8 cellular contexts compared by ENCODE assay signal in the genomic region with DNA sequence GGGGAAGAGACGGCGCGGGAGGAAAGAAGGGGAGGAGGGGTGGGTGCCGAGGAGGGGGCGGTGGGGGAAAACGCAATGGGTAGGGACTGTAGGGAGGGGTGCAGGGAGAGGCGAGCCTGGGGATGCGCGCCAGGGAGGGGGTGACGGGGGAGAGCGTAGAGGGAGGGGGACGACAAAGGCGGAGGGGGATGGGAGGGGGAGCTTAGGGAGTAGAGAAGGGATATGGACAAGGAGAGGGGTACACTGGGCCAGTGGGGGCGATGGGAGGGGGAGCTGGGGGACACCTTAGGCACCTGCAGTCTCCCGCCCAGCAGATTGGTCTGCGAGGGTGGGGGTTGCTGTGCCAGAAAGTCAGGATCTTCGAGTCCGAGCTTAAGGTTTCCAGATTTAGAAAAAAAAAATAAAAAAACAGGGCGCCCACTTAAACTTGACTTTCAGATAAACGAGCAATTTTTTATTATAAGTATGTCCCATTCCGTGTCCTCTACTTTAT. TPM values are rescaled to one million over a fixed set of nuclear protein-coding genes. Genes with fewer than 3 reads are reported as not detected.
DNase-seq lines count a peak whose midpoint lies in the region; ATAC-seq, FAIRE-seq and TF ChIP-seq lines count a peak whose summit lies in the region.

No MANE protein-coding gene starts in this region.

- FAIRE-seq in urothelium cell line (lab: Jason Lieb, UNC): no peak

- peaks cover 0 to 2% (median 0%) of the 10 kb centered on the region in 3 donors for H3K9me3 Mint-ChIP-seq in IgD-negative memory B cell
- H3K9me3 Mint-ChIP-seq in naive thymus-derived CD8-positive, alpha-beta T cell: peaks cover 0 to 2% (median 0%) of the 10 kb centered on the region in 9 donors

- no peak for TF ChIP-seq CTCF in C4-2B (conservative IDR thresholded peaks at IDR 0.05)
- no peak for TF ChIP-seq CTCF in astrocyte of the spinal cord (IDR thresholded peaks at IDR 0.05; ENCODE audit: low read depth, low read length)

- no peaks in the 10 kb centered on the region for H3K36me3 Mint-ChIP-seq in IgD-negative memory B cell
- peaks cover 0 to 6% (median 0%) of the 10 kb centered on the region in 3 donors for H3K36me3 Mint-ChIP-seq in naive thymus-derived CD8-positive, alpha-beta T cell

- in situ Hi-C loops in astrocyte of the spinal cord (cut with HindIII; ENCODE audit: low sequenced_read_pairs): no loop called here
- in situ Hi-C loops in ACHN (cut with HindIII; ENCODE audit: low pct_ligation_motif_present, low pct_unique_long_range_greater_than_20kb, low sequenced_read_pairs): no loop called here

- DNase-seq in astrocyte of the spinal cord (ENCODE audit: low read depth, low spot score) (no peak), urothelium cell line (ENCODE audit: low spot score) (no peak), ACHN (no peak)
- DNase-seq in naive thymus-derived CD8-positive, alpha-beta T cell: peak in 1 of 10 donors; percentile 18

- peaks cover 22 to 37% (median 34%) of the 10 kb centered on the region in 3 donors for H3K4me1 Mint-ChIP-seq in IgD-negative memory B cell
- H3K4me1 Mint-ChIP-seq in naive thymus-derived CD8-positive, alpha-beta T cell: peaks cover 30 to 66% (median 54%) of the 10 kb centered on the region in 4 donors

- peak overlapping the region; percentile 60 to 89 (median 83) for H3K4me3 Mint-ChIP-seq in IgD-negative memory B cell
- peak overlapping the region; percentile 63 to 91 (median 80) for H3K4me3 Mint-ChIP-seq in naive thymus-derived CD8-positive, alpha-beta T cell

- H3K27ac ChIP-seq in C4-2B: peak overlapping the region; percentile 70

- peaks cover 42% of the 10 kb centered on the region for H3K27me3 Mint-ChIP-seq in IgD-negative memory B cell
- H3K27me3 Mint-ChIP-seq in naive thymus-derived CD8-positive, alpha-beta T cell: peaks cover 12 to 41% (median 29%) of the 10 kb centered on the region in 5 donors

- peak overlapping the region in 2 of 3 donors; percentile 95 to 98 for H3K27ac Mint-ChIP-seq in IgD-negative memory B cell
- H3K27ac Mint-ChIP-seq in naive thymus-derived CD8-positive, alpha-beta T cell: peak overlapping the region in 7 of 10 donors; percentile 13 to 95 (median 60)

- POLR2A ChIA-PET in naive thymus-derived CD8-positive, alpha-beta T cell (lab: Charles Lee): interaction anchor here (0.6 to 4.0 kb wide), 6 partner anchors 10 to 155 kb away, joined by 3 to 20 read pairs (median 4); no protein-coding TSS in a partner anchor

- peak overlapping the region; percentile 44 for H3K4me3 ChIP-seq in astrocyte of the spinal cord (ENCODE audit: low read depth, low read length)

- ATAC-seq in naive thymus-derived CD8-positive, alpha-beta T cell: no peak
- ATAC-seq in HG02970 (IDR thresholded peaks at IDR 0.05; ENCODE audit: low FRiP score, unreplicated experiment): no peak
- ATAC-seq in GM21576 (IDR thresholded peaks at IDR 0.05; ENCODE audit: unreplicated experiment): no peak

RNA-seq across cellular contexts. Expression of gene CCDC124, which starts 15.7 kb away (rescaled TPM):
- polyA plus RNA-seq in IgD-negative memory B cell: 63.7 TPM
- total RNA-seq in naive thymus-derived CD8-positive, alpha-beta T cell: 10 to 100 TPM; 36.2 to 36.9 TPM
- polyA plus RNA-seq in naive thymus-derived CD8-positive, alpha-beta T cell: 10 to 100 TPM; 36.4 to 53.6 (median 43.5) TPM

RNA-seq across cellular contexts. Expression of gene KCNN1, which starts 18.4 kb away (rescaled TPM):
- polyA plus RNA-seq in IgD-negative memory B cell: not detected
- total RNA-seq in naive thymus-derived CD8-positive, alpha-beta T cell: not detected
- polyA plus RNA-seq in naive thymus-derived CD8-positive, alpha-beta T cell: not detected

RNA-seq across cellular contexts. Expression of gene ARRDC2, which starts 59.5 kb away (rescaled TPM):
- polyA plus RNA-seq in IgD-negative memory B cell: 42.4 TPM
- total RNA-seq in naive thymus-derived CD8-positive, alpha-beta T cell: 100 to 1,000 TPM; 164 to 177 TPM
- polyA plus RNA-seq in naive thymus-derived CD8-positive, alpha-beta T cell: 10 to 100 TPM; 29.5 to 56.4 (median 36.1) TPM
